1 cellular context compared by ENCODE assay signal in genomic region chr19:49799798-49800376, GRCh38.
A peak's percentile ranks its signal among the peaks of the same experiment; 100 is the strongest.
TF ChIP-seq lines count a peak whose summit lies in the region.

No MANE protein-coding gene starts in this region.

TF ChIP-seq in HepG2, 621 proteins besides CTCF, POLR2A, EP300 and RAD21:
- no peak for TF ChIP-seq MBD4 (IDR thresholded peaks at IDR 0.05; ENCODE audit: borderline replicate concordance, low read length)
- TF ChIP-seq NPAS2 (CRISPR knock-in tag; IDR thresholded peaks at IDR 0.05; ENCODE audit: borderline replicate concordance): no peak
- no peak for TF ChIP-seq ZNF790 (CRISPR knock-in tag; IDR thresholded peaks at IDR 0.05; ENCODE audit: borderline replicate concordance)
- no peak for TF ChIP-seq MIER2 (CRISPR knock-in tag; IDR thresholded peaks at IDR 0.05)
- TF ChIP-seq ZNF614 (CRISPR knock-in tag; IDR thresholded peaks at IDR 0.05; ENCODE audit: borderline replicate concordance): no peak
- peak; percentile 8; the same call in 1 of the 2 replicates for TF ChIP-seq STAG1 (CRISPR knock-in tag; IDR thresholded peaks at IDR 0.05)
- TF ChIP-seq KDM6A (CRISPR knock-in tag; IDR thresholded peaks at IDR 0.05; ENCODE audit: low read depth): no peak
- TF ChIP-seq ZNF24 (IDR thresholded peaks at IDR 0.05): no peak
- no peak for TF ChIP-seq HDAC6 (IDR thresholded peaks at IDR 0.05; ENCODE audit: low read depth, low read length)
- TF ChIP-seq ZBTB33 (CRISPR knock-in tag; IDR thresholded peaks at IDR 0.05): 0 out of 2 replicates have a peak, but pooled peaks have one; percentile 5
- no peak for TF ChIP-seq ZNF350 (CRISPR knock-in tag; IDR thresholded peaks at IDR 0.05; ENCODE audit: borderline replicate concordance, low read depth)
- no peak for TF ChIP-seq FOXO4 (CRISPR knock-in tag; conservative IDR thresholded peaks at IDR 0.05)
